Comparison of ENCODE assay signal across 27 cellular contexts in the genomic region with DNA sequence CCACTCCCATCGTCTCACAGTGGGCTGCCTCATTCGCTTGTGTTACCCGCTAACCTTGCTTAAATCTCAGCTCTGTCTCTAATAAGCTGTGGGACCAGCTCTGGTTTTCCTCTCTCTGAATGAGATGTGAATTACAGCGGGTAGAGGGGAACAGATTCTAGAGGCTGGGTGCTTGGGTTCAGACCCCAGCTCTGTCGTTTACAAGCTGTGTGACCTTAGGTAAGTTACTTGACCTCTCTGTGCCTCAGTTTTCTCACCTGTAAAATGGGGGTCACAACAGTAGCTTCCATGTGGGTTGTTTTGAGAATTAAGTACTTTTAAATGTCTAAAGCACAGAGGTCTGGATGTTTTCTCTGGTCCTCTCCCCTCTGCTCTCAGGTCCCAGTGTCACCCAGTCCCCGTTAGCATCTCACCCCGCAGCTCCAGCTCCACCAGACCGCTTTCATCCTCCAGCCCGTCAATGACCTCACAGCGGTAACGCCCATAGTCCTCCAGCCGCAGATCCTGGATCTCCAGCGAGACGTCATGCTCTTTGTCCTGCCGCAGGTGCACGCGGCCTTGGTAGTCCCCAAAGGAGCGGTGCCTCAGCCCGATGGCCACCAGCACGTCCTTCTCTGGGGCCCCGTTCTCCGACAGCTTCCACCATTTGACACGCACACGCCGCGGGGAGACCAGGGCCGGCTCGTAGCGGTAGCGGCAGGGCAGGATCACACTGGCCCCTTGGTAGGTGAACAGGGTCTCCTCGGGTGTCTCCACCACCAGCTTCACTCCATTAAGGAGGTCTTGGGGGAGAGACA.
"Had no signal": no experiment of that assay in that cellular context is flagged by ENCODE, and none has a peak within 500 bp of the region (broad histone marks: within the 10 kb centered on the region; RNA-seq: fewer than 3 reads in every experiment).

No MANE protein-coding gene starts in this region.

- H3K27ac ChIP-seq: coronary artery, esophagus squamous epithelium, gastrocnemius medialis, lower lobe of right lung, neutrophil, parathyroid adenoma, suprapubic skin, transverse colon, upper lobe of right lung, uterus had no signal

- H3K4me2 ChIP-seq: smooth muscle cell had no signal

- H3K4me1 ChIP-seq: esophagus squamous epithelium, gastrocnemius medialis, lower lobe of right lung, parathyroid adenoma, suprapubic skin, transverse colon, upper lobe of right lung, uterus had no signal

- ATAC-seq: effector memory CD8-positive, alpha-beta T cell; gastrocnemius medialis; left ventricle myocardium superior; lower lobe of right lung; naive thymus-derived CD8-positive, alpha-beta T cell; sciatic nerve; stimulated activated naive CD8-positive, alpha-beta T cell treated with anti-CD3 and anti-CD28 coated beads, Interleukin-15, amount 100 ng/mL, for 72 hours; upper lobe of right lung had no signal

- H3K27me3 Mint-ChIP-seq: effector memory CD8-positive, alpha-beta T cell; naive thymus-derived CD8-positive, alpha-beta T cell; progenitor cell of endocrine pancreas; stimulated activated naive CD8-positive, alpha-beta T cell treated with anti-CD3 and anti-CD28 coated beads, Interleukin-15, amount 100 ng/mL, for 72 hours had no signal

- H3K27me3 ChIP-seq: esophagus squamous epithelium, gastrocnemius medialis, neutrophil, suprapubic skin, transverse colon, upper lobe of right lung, uterus had no signal

- FAIRE-seq: endometrium, keratinocyte had no signal

- H3K9me3 Mint-ChIP-seq: effector memory CD8-positive, alpha-beta T cell; naive thymus-derived CD8-positive, alpha-beta T cell; nephron progenitor cell; stimulated activated naive CD8-positive, alpha-beta T cell treated with anti-CD3 and anti-CD28 coated beads, Interleukin-15, amount 100 ng/mL, for 72 hours had no signal

- H3K36me3 ChIP-seq: lower lobe of right lung, neutrophil, transverse colon, upper lobe of right lung, uterus had no signal

- H3K27ac Mint-ChIP-seq: nephron progenitor cell; progenitor cell of endocrine pancreas; stimulated activated naive CD8-positive, alpha-beta T cell treated with anti-CD3 and anti-CD28 coated beads, Interleukin-15, amount 100 ng/mL, for 72 hours had no signal

- H2AFZ ChIP-seq: parathyroid adenoma had no signal

- DNase-seq: effector memory CD8-positive, alpha-beta T cell; erythroblast; esophagus squamous epithelium; gastrocnemius medialis; head of caudate nucleus; left ventricle myocardium superior; lower lobe of right lung; naive thymus-derived CD8-positive, alpha-beta T cell; nephron progenitor cell; stimulated activated CD4-positive, alpha-beta T cell treated with anti-CD3 and anti-CD28 coated beads, Interleukin-12 subunit alpha, Interleukin-12 subunit beta, amount 100 ng/mL, for 4 hours; stimulated activated CD4-positive, alpha-beta T cell treated with anti-CD3 and anti-CD28 coated beads, Interleukin-1b, Interleukin-23, amount 100 ng/mL, for 48 hours; stimulated activated CD4-positive, alpha-beta T cell treated with anti-CD3 and anti-CD28 coated beads, Interleukin-4, amount 100 ng/mL, for 1 hour; stimulated activated CD8-positive, alpha-beta memory T cell treated with anti-CD3 and anti-CD28 coated beads, Interleukin-4, amount 100 ng/mL, for 48 hours; stimulated activated naive CD4-positive, alpha-beta T cell; stimulated activated naive CD8-positive, alpha-beta T cell treated with anti-CD3 and anti-CD28 coated beads, Interleukin-15, amount 100 ng/mL, for 72 hours; transverse colon; upper lobe of right lung; uterus had no signal

- H3K9me3 ChIP-seq: esophagus squamous epithelium, gastrocnemius medialis, lower lobe of right lung, neutrophil, suprapubic skin, transverse colon, upper lobe of right lung, uterus had no signal

- H3K4me3 Mint-ChIP-seq: effector memory CD8-positive, alpha-beta T cell; naive thymus-derived CD8-positive, alpha-beta T cell; nephron progenitor cell; stimulated activated naive CD8-positive, alpha-beta T cell treated with anti-CD3 and anti-CD28 coated beads, Interleukin-15, amount 100 ng/mL, for 72 hours had no signal

- H3K9ac ChIP-seq: parathyroid adenoma had no signal

- H3K4me3 ChIP-seq: coronary artery, esophagus squamous epithelium, gastrocnemius medialis, lower lobe of right lung, smooth muscle cell, suprapubic skin, transverse colon, upper lobe of right lung, uterus had no signal

- H3K79me2 ChIP-seq: parathyroid adenoma had no signal
